ENCODE assay signal across 8 cellular contexts in the genomic region with DNA sequence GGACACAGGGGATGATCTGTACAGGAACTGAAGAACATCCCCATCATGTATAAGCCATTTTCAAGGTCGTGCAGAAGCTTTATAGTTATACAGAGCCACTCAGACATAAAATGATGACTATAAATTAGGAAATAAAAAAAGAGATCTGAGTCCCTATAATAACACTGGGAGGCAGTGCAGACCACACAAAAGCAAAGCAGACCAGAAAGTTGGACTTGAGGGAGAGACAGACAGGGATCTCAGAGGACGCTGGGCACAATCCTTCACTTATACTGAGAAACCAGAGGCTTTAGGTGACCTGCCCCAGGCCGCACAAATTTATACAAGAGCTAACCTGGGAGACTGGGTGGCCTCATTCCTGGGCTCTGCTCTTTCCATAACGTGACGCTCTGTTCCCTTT.
DNase-seq lines count a peak whose midpoint lies in the region; ATAC-seq and TF ChIP-seq lines count a peak whose summit lies in the region.

No MANE protein-coding gene starts in this region.

- no peak for ATAC-seq in stimulated activated naive CD8-positive, alpha-beta T cell treated with anti-CD3 and anti-CD28 coated beads, Interleukin-15, Interleukin-2, amounts not matched to agents 100 U/mL and 50 U/mL, for 24 hours
- ATAC-seq in HG03039 (IDR thresholded peaks at IDR 0.05; ENCODE audit: unreplicated experiment), result no peak

- TF ChIP-seq CTCF in fibroblast of the aortic adventitia (IDR thresholded peaks at IDR 0.05; ENCODE audit: insufficient read depth, low read length), result peak; percentile 19
- peak; percentile 44 for TF ChIP-seq CTCF in retinal pigment epithelial cell (conservative IDR thresholded peaks at IDR 0.05; ENCODE audit: low read depth, low read length)

- no peak for DNase-seq in stimulated activated naive CD8-positive, alpha-beta T cell treated with anti-CD3 and anti-CD28 coated beads, Interleukin-15, Interleukin-2, amounts not matched to agents 100 U/mL and 50 U/mL, for 24 hours
- DNase-seq in SJSA1 (ENCODE audit: low read depth in 1 of 2, low spot score in 2 of 2) (peak; percentile 65 to 69), fibroblast of the aortic adventitia (ENCODE audit: low read depth) (peak; percentile 44), retinal pigment epithelial cell (ENCODE audit: low read depth) (no peak), OCI-M2 (lab: John Stamatoyannopoulos, UW; ENCODE audit: unreplicated experiment) (no peak)
- no peak for DNase-seq in activated CD8-positive, alpha-beta memory T cell treated with anti-CD3 and anti-CD28 coated beads for 24 hours

- peaks cover 37% of the 10 kb centered on the region for H3K4me1 ChIP-seq in SJSA1 (replicated peaks)

- H3K36me3 ChIP-seq in SJSA1, result peaks cover 16% of the 10 kb centered on the region; the same call in 1 of the 2 replicates

- peaks cover 71% of the 10 kb centered on the region for H3K4me1 Mint-ChIP-seq in stimulated activated naive CD8-positive, alpha-beta T cell treated with anti-CD3 and anti-CD28 coated beads, Interleukin-15, Interleukin-2, amounts not matched to agents 100 ng/mL and 50 ng/mL, for 24 hours (ENCODE audit: low read depth)

- H3K9me3 Mint-ChIP-seq in stimulated activated naive CD8-positive, alpha-beta T cell treated with anti-CD3 and anti-CD28 coated beads, Interleukin-15, Interleukin-2, amounts not matched to agents 100 ng/mL and 50 ng/mL, for 24 hours, result no peaks in the 10 kb centered on the region

- H3K27ac ChIP-seq in SJSA1, result peak overlapping the region; percentile 67

- peak overlapping the region; percentile 58 for H3K27ac Mint-ChIP-seq in stimulated activated naive CD8-positive, alpha-beta T cell treated with anti-CD3 and anti-CD28 coated beads, Interleukin-15, Interleukin-2, amounts not matched to agents 100 ng/mL and 50 ng/mL, for 24 hours

- no peaks in the 10 kb centered on the region for H3K27me3 Mint-ChIP-seq in stimulated activated naive CD8-positive, alpha-beta T cell treated with anti-CD3 and anti-CD28 coated beads, Interleukin-15, Interleukin-2, amounts not matched to agents 100 ng/mL and 50 ng/mL, for 24 hours

- H3K4me3 ChIP-seq in SJSA1 (no peak overlapping the region), fibroblast of the aortic adventitia (ENCODE audit: low read depth, low read length) (no peak overlapping the region), retinal pigment epithelial cell (ENCODE audit: low read length) (no peak overlapping the region)

- H3K4me3 Mint-ChIP-seq in stimulated activated naive CD8-positive, alpha-beta T cell treated with anti-CD3 and anti-CD28 coated beads, Interleukin-15, Interleukin-2, amounts not matched to agents 100 ng/mL and 50 ng/mL, for 24 hours, result no peak overlapping the region

- H3K36me3 Mint-ChIP-seq in stimulated activated naive CD8-positive, alpha-beta T cell treated with anti-CD3 and anti-CD28 coated beads, Interleukin-15, Interleukin-2, amounts not matched to agents 100 ng/mL and 50 ng/mL, for 24 hours (ENCODE audit: low read depth), result peaks cover 33% of the 10 kb centered on the region

- H3K9me3 ChIP-seq in SJSA1 (replicated peaks), result no peaks in the 10 kb centered on the region

- H3K27me3 ChIP-seq in SJSA1 (replicated peaks), result no peaks in the 10 kb centered on the region

Comparison
In these comparisons a context has a peak if more than half of its experiments do, and no peak if none do; other contexts are left out.
1. DNase-seq: peak in SJSA1 (2 of 2) and fibroblast of the aortic adventitia (single experiment); none in stimulated activated naive CD8-positive, alpha-beta T cell treated with anti-CD3 and anti-CD28 coated beads, Interleukin-15, Interleukin-2, amounts not matched to agents 100 U/mL and 50 U/mL, for 24 hours (single experiment), retinal pigment epithelial cell (single experiment), OCI-M2 (single experiment) and activated CD8-positive, alpha-beta memory T cell treated with anti-CD3 and anti-CD28 coated beads for 24 hours (single experiment).